In genomic region chr6:79943133-79943532, GRCh38 we compare ENCODE assay signal across 2 cellular contexts.
TF ChIP-seq lines count a peak whose summit lies in the region.

No MANE protein-coding gene starts in this region.

TF ChIP-seq in HEK293, 187 proteins besides CTCF, POLR2A, EP300 and RAD21:
- peak; percentile 39; the same call in 1 of the 2 replicates for TF ChIP-seq PATZ1 (tag by site-specific recombination; IDR thresholded peaks at IDR 0.05)
- no peak for TF ChIP-seq ZNF48 (tag by site-specific recombination; IDR thresholded peaks at IDR 0.05)
- TF ChIP-seq EGR2 (tag by site-specific recombination; IDR thresholded peaks at IDR 0.05; ENCODE audit: low read depth) = no peak
- TF ChIP-seq MZF1 (tag by site-specific recombination; IDR thresholded peaks at IDR 0.05; ENCODE audit: borderline replicate concordance) = no peak
- no peak for TF ChIP-seq PRDM2 (tag by site-specific recombination; IDR thresholded peaks at IDR 0.05; ENCODE audit: borderline replicate concordance)
- TF ChIP-seq ZBTB48 (tag by site-specific recombination; IDR thresholded peaks at IDR 0.05) = peak; percentile 44; the same call in 1 of the 2 replicates
- TF ChIP-seq ZNF426 (tag by site-specific recombination; IDR thresholded peaks at IDR 0.05) = no peak
- TF ChIP-seq ZNF596 (tag by site-specific recombination; IDR thresholded peaks at IDR 0.05) = no peak
- no peak for TF ChIP-seq MYNN (tag by site-specific recombination; IDR thresholded peaks at IDR 0.05; ENCODE audit: borderline replicate concordance)
- TF ChIP-seq PRDM1 (tag by site-specific recombination; IDR thresholded peaks at IDR 0.05) = peak; percentile 38; the same call in 1 of the 2 replicates
- TF ChIP-seq ZNF37A (tag by site-specific recombination; IDR thresholded peaks at IDR 0.05) = no peak
- TF ChIP-seq ZNF121 (tag by site-specific recombination; IDR thresholded peaks at IDR 0.05) = no peak
TF ChIP-seq in HEK293: peak in this region for 3.

TF ChIP-seq in H1, 55 proteins besides CTCF, POLR2A, EP300 and RAD21:
- TF ChIP-seq TBP (IDR thresholded peaks at IDR 0.05; ENCODE audit: low read depth, low read length) (no peak), JUND (IDR thresholded peaks at IDR 0.05; ENCODE audit: low read length) (peak; percentile 72; the same call in 1 of the 2 replicates)
